In genomic region chr5:138616508-138616907, GRCh38 we compare ENCODE assay signal across 22 cellular contexts.
"Had no signal": no experiment of that assay in that cellular context is flagged by ENCODE, and none has a peak within 500 bp of the region (broad histone marks: within the 10 kb centered on the region; RNA-seq: fewer than 3 reads in every experiment).

No MANE protein-coding gene starts in this region.

- H3K27me3 ChIP-seq: gastrocnemius medialis, sigmoid colon, thyroid gland, vagina had no signal

- H3K27ac ChIP-seq: gastrocnemius medialis, psoas muscle, sigmoid colon, thyroid gland, vagina had no signal

- H3K4me3 ChIP-seq: gastrocnemius medialis, lung, mucosa of descending colon, psoas muscle, sigmoid colon, thyroid gland, vagina had no signal

- DNase-seq: cortex of kidney; effector memory CD8-positive, alpha-beta T cell; foreskin fibroblast; gastrocnemius medialis; head of caudate nucleus; kidney; mesenchymal stem cell; mucosa of descending colon; naive B cell; nucleus accumbens; psoas muscle; right cardiac atrium; sigmoid colon; stimulated activated CD4-positive, alpha-beta T cell treated with anti-CD3 and anti-CD28 coated beads, Interleukin-2, amount 100 ng/mL, for 24 hours; stimulated activated CD4-positive, alpha-beta T cell treated with anti-CD3 and anti-CD28 coated beads, Interleukin-4, amount 100 ng/mL, for 24 hours; thyroid gland; trophoblast cell had no signal

- H3K4me1 ChIP-seq: gastrocnemius medialis, psoas muscle had no signal

- H3K9me3 ChIP-seq: gastrocnemius medialis, mucosa of descending colon, psoas muscle, sigmoid colon, thyroid gland, vagina had no signal

- H3K36me3 ChIP-seq: gastrocnemius medialis, sigmoid colon, thyroid gland, vagina had no signal

- ATAC-seq: effector memory CD8-positive, alpha-beta T cell; gastrocnemius medialis; left lobe of liver; mucosa of descending colon; natural killer cell treated with Interleukin-12 subunit alpha and Interleukin-12 subunit beta and Interleukin-15 and Interleukin-18, amount 100 ng/mL, for 72 hours; psoas muscle; right cardiac atrium; stimulated activated memory B cell treated with anti-CD40 and anti-IgM and Interleukin-4, amounts not matched to agents 10 μg/mL and 1 μg/mL and 100 μg/mL, for 72 hours had no signal
